19 cellular contexts compared by ENCODE assay signal in genomic region chr13:30702006-30702405, GRCh38. TPM values are rescaled to one million over a fixed set of nuclear protein-coding genes. Genes with fewer than 3 reads are reported as not detected.
DNase-seq lines count a peak whose midpoint lies in the region; ATAC-seq and TF ChIP-seq lines count a peak whose summit lies in the region.
"Had no signal": no experiment of that assay in that cellular context is flagged by ENCODE, and none has a peak within 500 bp of the region (broad histone marks: within the 10 kb centered on the region; RNA-seq: fewer than 3 reads in every experiment).

No MANE protein-coding gene starts in this region.

- H3K4me2 ChIP-seq in H9 (ENCODE audit: insufficient read depth, insufficient read length, low read length) (no peak overlapping the region), PC-3 (ENCODE audit: low read length) (no peak overlapping the region)
- H3K4me2 ChIP-seq: KMS-11 had no signal

- no peaks in the 10 kb centered on the region for H3K36me3 ChIP-seq in BE2C
- H3K36me3 ChIP-seq in PC-3 (ENCODE audit: low read depth, low read length), result no peaks in the 10 kb centered on the region
- H3K36me3 ChIP-seq: MG63, SJCRH30 had no signal

- POLR2A ChIA-PET in PC-3 (lab: Charles Lee; ENCODE audit: unreplicated experiment), result no interaction called here

- H3K79me2 ChIP-seq in H9 (ENCODE audit: insufficient read depth, low read length) (no peaks in the 10 kb centered on the region), PC-3 (ENCODE audit: low read length) (no peaks in the 10 kb centered on the region)

- no peak overlapping the region for H3K23ac ChIP-seq in H9 (ENCODE audit: insufficient read length, low read depth, low read length)

- H3K14ac ChIP-seq in H9 (ENCODE audit: insufficient read depth, low read length), result no peak overlapping the region

- H3K27ac Mint-ChIP-seq in H9 (no peak overlapping the region), chondrocyte (ENCODE audit: unreplicated experiment) (no peak overlapping the region)
- H3K27ac Mint-ChIP-seq: CD14-positive monocyte had no signal

- DNase-seq in BE2C (no peak), H9 (no peak), PC-3 (no peak), iPS-NIHi11 (ENCODE audit: low spot score) (peak; percentile 31), chondrocyte (ENCODE audit: low spot score) (no peak), NCI-H2196 (lab: John Stamatoyannopoulos, UW; ENCODE audit: unreplicated experiment) (no peak)
- DNase-seq: DMS153, MG63, NCI-H187 treated with DMSO at 0.1 percent for 48 hours, NCI-H446, NCI-H69, OCI-M1, SJCRH30, SW 1271 had no signal

- BruUV-seq in PC-3 (replicated peaks; lab: Mats Ljungman, UMichigan), result no TSS peak

- H3K9me3 ChIP-seq in BE2C, result no peaks in the 10 kb centered on the region
- H3K9me3 ChIP-seq in H9 (ENCODE audit: control insufficient read depth, low read depth, low read length), result no peaks in the 10 kb centered on the region
- H3K9me3 ChIP-seq in PC-3 (ENCODE audit: low read length), result no peaks in the 10 kb centered on the region
- H3K9me3 ChIP-seq: MG63, SJCRH30 had no signal

- H3K4me3 Mint-ChIP-seq in H9, result no peak overlapping the region
- no peak overlapping the region for H3K4me3 Mint-ChIP-seq in chondrocyte (ENCODE audit: unreplicated experiment)

- H3K4me3 ChIP-seq in BE2C (ENCODE audit: low read depth, low read length), result no peak overlapping the region
- H3K4me3 ChIP-seq in PC-3 (ENCODE audit: low read length), result no peak overlapping the region
- H3K4me3 ChIP-seq: MG63, SJCRH30 had no signal

- H3K56ac ChIP-seq in H9 (ENCODE audit: insufficient read length, low read depth, low read length), result no peak overlapping the region

- no peak overlapping the region for H4K5ac ChIP-seq in H9 (ENCODE audit: insufficient read length, low read depth, low read length)

- H3K9me3 Mint-ChIP-seq in H9 (no peaks in the 10 kb centered on the region; a peak in 1 of 5 replicates), chondrocyte (ENCODE audit: low read depth) (no peaks in the 10 kb centered on the region)
- H3K9me3 Mint-ChIP-seq: CD14-positive monocyte had no signal

- no peak overlapping the region for H3K27ac ChIP-seq in H9 (ENCODE audit: insufficient read length, low read depth, low read length)
- H3K27ac ChIP-seq in PC-3 (ENCODE audit: low read length), result no peak overlapping the region
- H3K27ac ChIP-seq: KMS-11, SJCRH30 had no signal

- no peaks in the 10 kb centered on the region for H4K20me1 ChIP-seq in H9 (ENCODE audit: control insufficient read depth, insufficient read depth, insufficient read length)
- no peaks in the 10 kb centered on the region for H4K20me1 ChIP-seq in PC-3 (ENCODE audit: low read length)

- peaks cover 3% of the 10 kb centered on the region; the same call in 1 of the 2 replicates for H3K27me3 Mint-ChIP-seq in H9 (ENCODE audit: low read depth)
- H3K27me3 Mint-ChIP-seq in chondrocyte (ENCODE audit: low read depth), result no peaks in the 10 kb centered on the region

- no peak overlapping the region for H2BK120ac ChIP-seq in H9 (ENCODE audit: low read depth, low read length, poor library complexity, severe bottlenecking)

- H2BK12ac ChIP-seq in H9 (ENCODE audit: insufficient read length, low read depth, low read length), result no peak overlapping the region

- TF ChIP-seq CTCF in BE2C (IDR thresholded peaks at IDR 0.05; ENCODE audit: low read depth, low read length) (peak; percentile 40), H9 (conservative IDR thresholded peaks at IDR 0.05) (peak; percentile 51; the same call in 2 of the 3 replicates), PC-3 (conservative IDR thresholded peaks at IDR 0.05; ENCODE audit: low read depth, low read length) (peak; percentile 29; the same call in 1 of the 2 replicates), chondrocyte (IDR thresholded peaks at IDR 0.05) (no peak)

- H3K36me3 Mint-ChIP-seq in H9 (ENCODE audit: insufficient read depth in 1 of 3, low read depth in 3 of 3) (no peaks in the 10 kb centered on the region), chondrocyte (ENCODE audit: low read depth) (no peaks in the 10 kb centered on the region)

- H3K4me1 Mint-ChIP-seq in H9 (peaks cover 3 to 10% of the 10 kb centered on the region in 2 experiments; a peak in 2 of 4 replicates), chondrocyte (ENCODE audit: low read depth) (peaks cover 18% of the 10 kb centered on the region)

- H3F3A ChIP-seq in PC-3 (ENCODE audit: low read length, unreplicated experiment), result no peaks in the 10 kb centered on the region

- ATAC-seq in PC-3 (no peak), GM21447 (IDR thresholded peaks at IDR 0.05; ENCODE audit: unreplicated experiment) (no peak), HG03175 (IDR thresholded peaks at IDR 0.05; ENCODE audit: unreplicated experiment) (no peak)

- intact Hi-C loops in PC-3 (cut with micrococcal nuclease), result no loop called here

- CTCF ChIA-PET in PC-3 (lab: Charles Lee), result no interaction called here

- H2BK20ac ChIP-seq in H9 (ENCODE audit: low read depth, low read length, poor library complexity, severe bottlenecking), result no peak overlapping the region

- H2AK5ac ChIP-seq in H9 (ENCODE audit: insufficient read length, low read length), result no peak overlapping the region

- no peak overlapping the region for H4K8ac ChIP-seq in H9 (replicated peaks; ENCODE audit: insufficient read length, low read depth, low read length)

- H3K4me1 ChIP-seq in BE2C (peaks cover 11% of the 10 kb centered on the region), H9 (ENCODE audit: insufficient read depth, low read length) (0 out of 2 replicates have a peak, but pooled peaks cover 4% of the 10 kb centered on the region), PC-3 (ENCODE audit: insufficient read depth, low read length) (peaks cover 9% of the 10 kb centered on the region; the same call in 1 of the 2 replicates)

- H2AFZ ChIP-seq in H9 (ENCODE audit: low read length) (no peak overlapping the region), PC-3 (ENCODE audit: low read length) (no peak overlapping the region)

- H2BK15ac ChIP-seq in H9 (ENCODE audit: low read depth, low read length), result no peak overlapping the region

- no peak overlapping the region for H3K4ac ChIP-seq in H9 (ENCODE audit: low read depth, low read length)

- H3K27me3 ChIP-seq in BE2C (no peaks in the 10 kb centered on the region), H9 (ENCODE audit: insufficient read depth, low read length) (no peaks in the 10 kb centered on the region), PC-3 (ENCODE audit: low read length) (no peaks in the 10 kb centered on the region)
- H3K27me3 ChIP-seq: MG63, SJCRH30 had no signal

- no CpG with 5 or more reads among the region's 4 CpGs for WGBS in H9 (ENCODE audit: extremely low coverage, insufficient read length, low lambda C conversion rate)

- H3T11ph ChIP-seq in H9 (ENCODE audit: low read length), result no peak overlapping the region

- H4K91ac ChIP-seq in H9 (ENCODE audit: insufficient read length, low read depth, low read length), result no peak overlapping the region

- H3K79me1 ChIP-seq in H9 (ENCODE audit: insufficient read depth, low read depth, low read length, poor library complexity, severe bottlenecking), result no peaks in the 10 kb centered on the region

- H3K9ac ChIP-seq in H9 (ENCODE audit: extremely low read depth, insufficient read length, low read length), result no peak overlapping the region
- no peak overlapping the region for H3K9ac ChIP-seq in PC-3 (ENCODE audit: low read length)
- H3K9ac ChIP-seq: KMS-11 had no signal

- no peaks in the 10 kb centered on the region for H3K9me2 ChIP-seq in PC-3 (replicated peaks; ENCODE audit: low read length)

- H3K18ac ChIP-seq in H9 (ENCODE audit: insufficient read length, low read depth, low read length), result no peak overlapping the region

- H2BK5ac ChIP-seq in H9 (ENCODE audit: insufficient read length, low read length), result no peak overlapping the region

- H3K23me2 ChIP-seq in H9 (ENCODE audit: insufficient read length, low read depth, low read length, poor library complexity, severe bottlenecking), result no peaks in the 10 kb centered on the region

RNA-seq across cellular contexts. Expression of gene ALOX5AP, which starts 33.3 kb away (rescaled TPM):
- not detected for polyA plus RNA-seq in BE2C (2012; ENCODE audit: insufficient read depth, insufficient read length, low read depth)
- total RNA-seq in H9 (2021) (not detected in 2 replicates), PC-3 (2014; rRNA removed) (not detected in 2 replicates), chondrocyte (0.57 to 2.1 TPM (median 1.1 TPM) in 3 replicates)
- total RNA-seq: A673 had no signal
